26 cellular contexts compared by ENCODE assay signal in the genomic region with DNA sequence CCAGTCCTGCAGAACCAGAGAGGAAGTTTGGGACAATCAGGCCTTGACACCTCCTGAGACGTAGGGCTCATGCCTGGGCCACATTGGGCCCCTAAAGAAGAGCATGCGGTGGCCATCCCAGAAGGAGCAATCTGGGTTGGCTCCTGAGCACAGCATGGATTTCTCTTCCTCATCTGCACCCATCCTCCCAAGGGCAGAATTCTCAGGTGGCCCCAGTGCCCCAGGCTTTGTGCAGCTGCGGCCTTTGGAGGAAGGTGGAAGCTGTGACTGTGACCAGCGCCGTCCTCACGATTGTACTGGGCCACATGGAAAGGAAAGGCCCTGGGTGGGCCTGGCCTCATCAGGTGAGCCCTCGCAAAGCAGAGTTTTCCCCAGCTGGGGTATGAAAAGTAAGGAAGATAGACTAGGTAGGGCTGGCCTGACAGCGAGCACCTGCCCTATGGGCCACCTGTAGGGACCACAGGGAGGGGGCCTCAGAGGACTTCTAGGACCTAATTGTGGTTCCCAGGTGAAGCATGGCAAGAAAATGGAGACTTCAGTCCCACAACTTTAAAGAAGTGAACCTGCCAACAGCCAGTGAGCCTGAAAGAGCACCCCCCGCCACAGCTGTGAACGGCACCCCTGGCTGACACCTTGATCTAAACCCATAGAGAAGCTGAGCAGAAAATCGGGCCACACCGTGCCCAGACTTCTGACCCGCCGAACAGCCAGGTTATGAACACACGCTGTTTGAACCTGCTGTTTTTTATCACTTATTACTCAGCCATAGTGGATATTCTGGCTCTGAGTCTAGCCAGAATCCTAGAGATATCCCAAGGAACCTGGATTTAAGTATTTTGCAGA.
"Had no signal": no experiment of that assay in that cellular context is flagged by ENCODE, and none has a peak within 500 bp of the region (broad histone marks: within the 10 kb centered on the region; RNA-seq: fewer than 3 reads in every experiment).

No MANE protein-coding gene starts in this region.

- H3K27me3 ChIP-seq: ascending aorta had no signal

- H3K27ac ChIP-seq: ascending aorta, breast epithelium, cardiac muscle cell, epithelial cell of prostate, heart left ventricle, VCaP had no signal

- H3K36me3 ChIP-seq: ascending aorta, breast epithelium, cardiac muscle cell, heart left ventricle had no signal

- H3K4me3 ChIP-seq: ascending aorta, breast epithelium, cardiac muscle cell, heart left ventricle had no signal

- H3K4me1 ChIP-seq: ascending aorta, breast epithelium, heart left ventricle had no signal

- DNase-seq: activated CD4-positive, alpha-beta memory T cell treated with anti-CD3 and anti-CD28 coated beads, Interleukin-2, amount 10 ng/mL, durations not matched to agents 7 days and 5 days; activated CD4-positive, alpha-beta T cell treated with anti-CD3 and anti-CD28 coated beads for 1 hour; activated CD4-positive, alpha-beta T cell treated with anti-CD3 and anti-CD28 coated beads for 4 hours; activated CD4-positive, alpha-beta T cell treated with anti-CD3 and anti-CD28 coated beads, Interleukin-2, amount 10 ng/mL, durations not matched to agents 7 days and 5 days; activated CD4-positive, alpha-beta T cell treated with anti-CD3 and anti-CD28 coated beads, Interleukin-2, amount 50 U/mL, for 4 hours; activated CD8-positive, alpha-beta memory T cell treated with anti-CD3 and anti-CD28 coated beads, Interleukin-2, amount 50 U/mL, for 48 hours; activated gamma-delta T cell; activated naive CD4-positive, alpha-beta T cell; activated naive CD4-positive, alpha-beta T cell treated with anti-CD3 and anti-CD28 coated beads, Interleukin-2, amount 10 ng/mL, durations not matched to agents 7 days and 5 days; activated naive CD8-positive, alpha-beta T cell treated with anti-CD3 and anti-CD28 coated beads, Interleukin-2, amount 10 ng/mL, durations not matched to agents 7 days and 5 days; activated T-cell treated with anti-CD3 and anti-CD28 coated beads for 4 hours; activated T-cell treated with anti-CD3 and anti-CD28 coated beads, Interleukin-2, amount 50 U/mL, for 24 hours; activated T-cell treated with anti-CD3 and anti-CD28 coated beads, Interleukin-2, amount 50 U/mL, for 72 hours; cortex of kidney; dermis blood vessel endothelial cell; effector CD4-positive, alpha-beta T cell; effector memory CD8-positive, alpha-beta T cell; foreskin fibroblast; glutamatergic neuron; heart left ventricle; T-helper 2 cell had no signal

- H3K9me3 ChIP-seq: ascending aorta, breast epithelium, heart left ventricle had no signal
